In the genomic region with DNA sequence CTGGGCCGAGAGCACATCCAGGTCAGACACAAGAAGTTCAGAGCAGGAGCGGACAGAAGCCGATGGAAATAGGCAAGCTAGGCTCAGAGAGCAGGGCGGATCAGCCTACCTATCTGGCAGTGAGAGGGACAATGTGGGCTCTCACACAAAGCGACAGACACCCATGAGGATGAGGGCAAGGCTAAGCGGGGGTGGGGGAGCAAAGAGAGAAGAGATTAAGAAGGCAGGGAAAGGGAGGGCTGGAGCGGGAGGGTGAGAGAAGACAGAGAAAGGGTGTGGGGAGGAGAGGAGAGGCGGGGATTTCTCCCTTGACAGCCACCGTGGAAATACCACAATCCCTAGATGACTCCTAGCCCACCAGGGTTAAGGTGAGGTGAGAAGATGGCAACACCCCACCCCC, we compare ENCODE assay signal across 20 cellular contexts. TPM values are rescaled to one million over a fixed set of nuclear protein-coding genes. Genes with fewer than 3 reads are reported as not detected.
DNase-seq lines count a peak whose midpoint lies in the region; ATAC-seq and TF ChIP-seq lines count a peak whose summit lies in the region.
"Had no signal": no experiment of that assay in that cellular context is flagged by ENCODE, and none has a peak within 500 bp of the region (broad histone marks: within the 10 kb centered on the region; RNA-seq: fewer than 3 reads in every experiment).

No MANE protein-coding gene starts in this region.

- H3K4me1 Mint-ChIP-seq in WTC11 = peaks cover 20% of the 10 kb centered on the region
- H3K4me1 Mint-ChIP-seq: B cell; CD4-positive, CD25-positive, alpha-beta regulatory T cell; CD8-positive, alpha-beta memory T cell had no signal

- H3K36me3 ChIP-seq in H7 (replicated peaks; ENCODE audit: control insufficient read depth, insufficient read depth, low read length) (no peaks in the 10 kb centered on the region), neuronal stem cell (replicated peaks in 1 of 2; ENCODE audit: control insufficient read depth in 2 of 2, insufficient read depth in 2 of 2, low read length in 2 of 2) (no peaks in the 10 kb centered on the region), SK-N-SH (replicated peaks in 1 of 2; ENCODE audit: control insufficient read depth in 1 of 2, insufficient read depth in 2 of 2, low read length in 1 of 2) (no peaks in the 10 kb centered on the region)

- no peak overlapping the region for H4K91ac ChIP-seq in neuronal stem cell (ENCODE audit: low read depth, low read length, poor library complexity)

- H3K14ac ChIP-seq in neuronal stem cell (ENCODE audit: low read length) = no peak overlapping the region

- H3K27me3 Mint-ChIP-seq in WTC11 (ENCODE audit: low read depth) = peaks cover 9% of the 10 kb centered on the region

- H2BK5ac ChIP-seq in neuronal stem cell (ENCODE audit: low read length) = no peak overlapping the region

- H3K4me3 ChIP-seq in H7 (ENCODE audit: insufficient read depth, low read depth, low read length) (no peak overlapping the region), neuronal stem cell (ENCODE audit: low read length in 2 of 2) (no peak overlapping the region), SK-N-SH (ENCODE audit: low read depth in 2 of 2, low read length in 1 of 2) (no peak overlapping the region)
- H3K4me3 ChIP-seq: GM12878 had no signal

- H3K9me3 ChIP-seq in neuronal stem cell (replicated peaks in 1 of 2; ENCODE audit: control insufficient read depth in 2 of 2, insufficient read depth in 1 of 2, low read depth in 1 of 2, low read length in 2 of 2) (no peaks in the 10 kb centered on the region), SK-N-SH (no peaks in the 10 kb centered on the region)

- H4K20me1 ChIP-seq in SK-N-SH (ENCODE audit: insufficient read depth) = no peaks in the 10 kb centered on the region

- DNase-seq in H7 (peak; percentile 61), WTC11 (ENCODE audit: low spot score) (no peak), islet precursor cell (peak; percentile 26), neuronal stem cell (ENCODE audit: low spot score) (no peak), SK-N-SH (no peak)
- DNase-seq: C1 segment of cervical spinal cord; CD4-positive, CD25-positive, alpha-beta regulatory T cell; CD8-positive, alpha-beta memory T cell; COR-L47; DMS 273 treated with DMSO at 0.1 percent for 48 hours; DMS53; DND-41; EL; GOT3; HCEC 1CT; KG1 had no signal

- WGBS in neuronal stem cell (ENCODE audit: extremely low coverage in 2 of 2, insufficient read length in 2 of 2, insufficient replicate concordance in 1 of 2), 2 donors = no CpG with 5 or more reads among the region's 9 CpGs
- 73% methylated on average over 9 of the region's 9 CpGs for WGBS in SK-N-SH (ENCODE audit: low lambda C conversion rate)

- no peak overlapping the region for H3K4me2 ChIP-seq in neuronal stem cell (ENCODE audit: insufficient read depth, low read length, poor library complexity, severe bottlenecking)
- H3K4me2 ChIP-seq in SK-N-SH = no peak overlapping the region

- no peaks in the 10 kb centered on the region for H3K9me3 Mint-ChIP-seq in WTC11
- H3K9me3 Mint-ChIP-seq: CD8-positive, alpha-beta memory T cell had no signal

- no peak overlapping the region for H2BK15ac ChIP-seq in neuronal stem cell (ENCODE audit: low read length)

- H3F3A ChIP-seq in SK-N-SH (replicated peaks; ENCODE audit: insufficient read depth) = no peaks in the 10 kb centered on the region

- H4K8ac ChIP-seq in neuronal stem cell (ENCODE audit: low read depth, low read length) = no peak overlapping the region

- H3K9ac ChIP-seq in neuronal stem cell (ENCODE audit: low read depth, low read length, poor library complexity) (no peak overlapping the region), SK-N-SH (no peak overlapping the region)

- H3K79me2 ChIP-seq in SK-N-SH (ENCODE audit: insufficient read depth) = no peaks in the 10 kb centered on the region

- H3K4me3 Mint-ChIP-seq in WTC11 = no peak overlapping the region
- H3K4me3 Mint-ChIP-seq: B cell; CD4-positive, CD25-positive, alpha-beta regulatory T cell; CD8-positive, alpha-beta memory T cell had no signal

- H2BK120ac ChIP-seq in neuronal stem cell (ENCODE audit: low read depth, low read length) = no peak overlapping the region

- peak overlapping the region; percentile 29 for H3K18ac ChIP-seq in neuronal stem cell (ENCODE audit: low read length)

- TF ChIP-seq CTCF in WTC11 (IDR thresholded peaks at IDR 0.05) (no peak), SK-N-SH (IDR thresholded peaks at IDR 0.05) (no peak)

- H3K27ac Mint-ChIP-seq in WTC11 = no peak overlapping the region
- H3K27ac Mint-ChIP-seq: B cell; CD4-positive, CD25-positive, alpha-beta regulatory T cell had no signal

- H2AK5ac ChIP-seq in neuronal stem cell (ENCODE audit: low read depth, low read length) = no peak overlapping the region

- H2AFZ ChIP-seq in neuronal stem cell (ENCODE audit: low read length) (no peak overlapping the region), SK-N-SH (ENCODE audit: low read depth) (no peak overlapping the region)

- no peak overlapping the region for H3K4ac ChIP-seq in neuronal stem cell (ENCODE audit: low read length)

- no peak overlapping the region for H3K27ac ChIP-seq in neuronal stem cell (replicated peaks; ENCODE audit: low read length)
- no peak overlapping the region for H3K27ac ChIP-seq in SK-N-SH (ENCODE audit: low read depth in 2 of 2, low read length in 1 of 2)

- H3K79me1 ChIP-seq in neuronal stem cell (ENCODE audit: low read depth, low read length) = no peaks in the 10 kb centered on the region

- POLR2A ChIA-PET in WTC11 (lab: Charles Lee) (no interaction called here), SK-N-SH (lab: Yijun Ruan, JAX) (no interaction called here)

- H3K4me1 ChIP-seq in neuronal stem cell (ENCODE audit: control insufficient read depth in 2 of 2, insufficient read depth in 1 of 2, low read depth in 1 of 2, low read length in 2 of 2) (peaks cover 0 to 11% of the 10 kb centered on the region in 2 donors), SK-N-SH (ENCODE audit: control insufficient read depth in 1 of 2, insufficient read depth in 2 of 2, low read depth in 1 of 2, low read length in 1 of 2) (no peaks in the 10 kb centered on the region; a peak in 1 of 4 replicates)

- H3K9me2 ChIP-seq in SK-N-SH = no peaks in the 10 kb centered on the region

- CTCF ChIA-PET in WTC11 (lab: Charles Lee) = interaction anchor here (0.7 to 7.9 kb wide), 11 partner anchors 9 to 1740 kb away, joined by 3 to 55 read pairs (median 4); a partner anchor contains a TSS
- CTCF ChIA-PET in SK-N-SH (lab: Yijun Ruan, JAX) = interaction anchor here (1.5 to 5.1 kb wide), 3 partner anchors 10 to 28 kb away, joined by 5 to 35 read pairs (median 6); no protein-coding TSS in a partner anchor

- no peak for TF ChIP-seq EP300 in SK-N-SH (IDR thresholded peaks at IDR 0.05; ENCODE audit: borderline replicate concordance in 1 of 2, low read depth in 1 of 2, low read length in 1 of 2)

- H2BK12ac ChIP-seq in neuronal stem cell (ENCODE audit: low read length) = no peak overlapping the region

- H3K36me3 Mint-ChIP-seq in WTC11 = no peaks in the 10 kb centered on the region
- H3K36me3 Mint-ChIP-seq: CD4-positive, CD25-positive, alpha-beta regulatory T cell; CD8-positive, alpha-beta memory T cell had no signal

- peaks cover 4% of the 10 kb centered on the region for H3K27me3 ChIP-seq in H7 (ENCODE audit: control insufficient read depth, insufficient read depth, low read length)
- peaks cover 0 to 20% (median 0%) of the 10 kb centered on the region in 3 experiments for H3K27me3 ChIP-seq in neuronal stem cell (ENCODE audit: control insufficient read depth in 3 of 3, insufficient read depth in 3 of 3, low read depth in 1 of 3, low read length in 3 of 3)
- H3K27me3 ChIP-seq in SK-N-SH (ENCODE audit: insufficient read depth) = no peaks in the 10 kb centered on the region; the same call in 1 of the 2 replicates

- H3K23ac ChIP-seq in neuronal stem cell (ENCODE audit: low read depth, low read length, poor library complexity) = no peak overlapping the region

- no peak for TF ChIP-seq RAD21 in SK-N-SH (IDR thresholded peaks at IDR 0.05; ENCODE audit: low read length)

- peak; percentile 25 for ATAC-seq in WTC11
- ATAC-seq in HG02870 (IDR thresholded peaks at IDR 0.05; ENCODE audit: unreplicated experiment) = no peak
- no peak for ATAC-seq in GM21367 (IDR thresholded peaks at IDR 0.05; ENCODE audit: unreplicated experiment)
- ATAC-seq: GM12878 had no signal

TF ChIP-seq in WTC11, 78 proteins besides CTCF, POLR2A, EP300 and RAD21 (continues in another document):
- no peak for TF ChIP-seq ESRRA (CRISPR knock-in tag; IDR thresholded peaks at IDR 0.05; ENCODE audit: borderline replicate concordance)
- TF ChIP-seq ZNF121 (CRISPR knock-in tag; IDR thresholded peaks at IDR 0.05) = no peak
- TF ChIP-seq, protein P1, sequence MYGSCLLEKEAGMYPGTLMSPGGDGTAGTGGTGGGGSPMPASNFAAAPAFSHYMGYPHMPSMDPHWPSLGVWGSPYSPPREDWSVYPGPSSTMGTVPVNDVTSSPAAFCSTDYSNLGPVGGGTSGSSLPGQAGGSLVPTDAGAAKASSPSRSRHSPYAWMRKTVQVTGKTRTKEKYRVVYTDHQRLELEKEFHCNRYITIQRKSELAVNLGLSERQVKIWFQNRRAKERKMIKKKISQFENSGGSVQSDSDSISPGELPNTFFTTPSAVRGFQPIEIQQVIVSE (CRISPR knock-in tag; IDR thresholded peaks at IDR 0.05; ENCODE audit: borderline replicate concordance) = no peak
- TF ChIP-seq KAT7 (CRISPR knock-in tag; IDR thresholded peaks at IDR 0.05; ENCODE audit: borderline replicate concordance) = no peak
- TF ChIP-seq FOXP1 (CRISPR knock-in tag; IDR thresholded peaks at IDR 0.05; ENCODE audit: borderline replicate concordance) = no peak
- TF ChIP-seq ZNF423 (CRISPR knock-in tag; IDR thresholded peaks at IDR 0.05) = no peak

TF ChIP-seq in SK-N-SH, 30 proteins besides CTCF, POLR2A, EP300 and RAD21 (continues in another document):
- TF ChIP-seq ELF1 (IDR thresholded peaks at IDR 0.05) = no peak
- no peak for TF ChIP-seq FOXM1 (IDR thresholded peaks at IDR 0.05; ENCODE audit: low read depth)
- TF ChIP-seq TAF1 (IDR thresholded peaks at IDR 0.05; ENCODE audit: borderline replicate concordance, low read depth, low read length) = no peak
- TF ChIP-seq, protein P2, sequence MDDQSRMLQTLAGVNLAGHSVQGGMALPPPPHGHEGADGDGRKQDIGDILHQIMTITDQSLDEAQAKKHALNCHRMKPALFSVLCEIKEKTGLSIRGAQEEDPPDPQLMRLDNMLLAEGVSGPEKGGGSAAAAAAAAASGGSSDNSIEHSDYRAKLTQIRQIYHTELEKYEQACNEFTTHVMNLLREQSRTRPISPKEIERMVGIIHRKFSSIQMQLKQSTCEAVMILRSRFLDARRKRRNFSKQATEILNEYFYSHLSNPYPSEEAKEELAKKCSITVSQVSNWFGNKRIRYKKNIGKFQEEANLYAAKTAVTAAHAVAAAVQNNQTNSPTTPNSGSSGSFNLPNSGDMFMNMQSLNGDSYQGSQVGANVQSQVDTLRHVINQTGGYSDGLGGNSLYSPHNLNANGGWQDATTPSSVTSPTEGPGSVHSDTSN (IDR thresholded peaks at IDR 0.05) = no peak
- no peak for TF ChIP-seq FOXJ3 (CRISPR knock-in tag; IDR thresholded peaks at IDR 0.05)

RNA-seq across cellular contexts. Expression of a gene that starts 57.9 kb away (rescaled TPM):
- 31.1 and 33.2 TPM in 2 replicates for total RNA-seq in H7 (2014; rRNA removed; shearing (Covaris generic))
- 20.7 to 24.6 TPM (median 22.4 TPM) in 3 replicates for total RNA-seq in WTC11 (2021)
- polyA plus RNA-seq in neuronal stem cell (2013, experiment 1 of 2) = 31.8 TPM
- 31.6 TPM for polyA plus RNA-seq in neuronal stem cell (2013, experiment 2 of 2)
- 15.5 and 15.9 TPM in 2 replicates for polyA plus RNA-seq in SK-N-SH (2012; rRNA removed)
- 14.7 and 17.3 TPM in 2 replicates for polyA plus RNA-seq in SK-N-SH (2012; cell fraction: cytosol; rRNA removed)
- 20.6 and 23.7 TPM in 2 replicates for polyA plus RNA-seq in SK-N-SH (2012; cell fraction: nucleus; rRNA removed)

Comparison
In these comparisons a context has a peak if more than half of its experiments do, and no peak if none do; other contexts are left out.
1. DNase-seq: peak in H7 (single experiment) and islet precursor cell (single experiment); none in WTC11 (single experiment), neuronal stem cell (single experiment) and SK-N-SH (single experiment).